Comparison of ENCODE assay signal across 1 cellular context in genomic region chr3:193732391-193732790, GRCh38.
TF ChIP-seq lines count a peak whose summit lies in the region.

No MANE protein-coding gene starts in this region.

TF ChIP-seq in HepG2, 621 proteins besides CTCF, POLR2A, EP300 and RAD21 (continued from another document and continues in another):
- TF ChIP-seq ZNF234 (CRISPR knock-in tag; conservative IDR thresholded peaks at IDR 0.05) (no peak), HOXA7 (CRISPR knock-in tag; IDR thresholded peaks at IDR 0.05) (no peak), AGO2 (optimal IDR thresholded peaks at IDR 0.05; ENCODE audit: low read depth, low read length) (no peak), SIX1 (CRISPR knock-in tag; IDR thresholded peaks at IDR 0.05; ENCODE audit: borderline replicate concordance) (no peak), THRA (CRISPR knock-in tag; IDR thresholded peaks at IDR 0.05; ENCODE audit: borderline replicate concordance) (0 out of 2 replicates have a peak, but pooled peaks have one; percentile 44), ZNF367 (CRISPR knock-in tag; IDR thresholded peaks at IDR 0.05; ENCODE audit: borderline replicate concordance) (no peak), KLF16 (CRISPR knock-in tag; IDR thresholded peaks at IDR 0.05) (peak in 1 of 2 experiments; percentile 56; a peak in 1 of 4 replicates), BCL3 (CRISPR knock-in tag; IDR thresholded peaks at IDR 0.05) (no peak), PBX2 (CRISPR knock-in tag; IDR thresholded peaks at IDR 0.05) (no peak), ATF7 (IDR thresholded peaks at IDR 0.05) (peak; percentile 10; the same call in 1 of the 2 replicates), ATF7 (CRISPR knock-in tag; IDR thresholded peaks at IDR 0.05) (no peak; the same call in 1 of the 2 replicates), ZFY (CRISPR knock-in tag; IDR thresholded peaks at IDR 0.05) (peak; percentile 49; the same call in 1 of the 2 replicates), HMG20A (CRISPR knock-in tag; IDR thresholded peaks at IDR 0.05; ENCODE audit: borderline replicate concordance) (peak; percentile 87), YY1 (IDR thresholded peaks at IDR 0.05; ENCODE audit: insufficient read depth, insufficient replicate concordance, low read depth, low read length) (no peak), ZGPAT (CRISPR knock-in tag; IDR thresholded peaks at IDR 0.05) (0 out of 2 replicates have a peak, but pooled peaks have one; percentile 56), ATF6 (CRISPR knock-in tag; conservative IDR thresholded peaks at IDR 0.05) (no peak), ATF3 (CRISPR knock-in tag; IDR thresholded peaks at IDR 0.05) (peak; percentile 80), ZNF441 (CRISPR knock-in tag; IDR thresholded peaks at IDR 0.05; ENCODE audit: borderline replicate concordance) (no peak), ZSCAN21 (CRISPR knock-in tag; IDR thresholded peaks at IDR 0.05; ENCODE audit: borderline replicate concordance) (peak; percentile 59; the same call in 1 of the 2 replicates), MAFF (IDR thresholded peaks at IDR 0.05; ENCODE audit: low read depth, low read length) (peak; percentile 84), ZBTB4 (CRISPR knock-in tag; IDR thresholded peaks at IDR 0.05; ENCODE audit: borderline replicate concordance) (0 out of 2 replicates have a peak, but pooled peaks have one; percentile 70), ZNF264 (CRISPR knock-in tag; IDR thresholded peaks at IDR 0.05) (no peak), ZNF687 (CRISPR knock-in tag; IDR thresholded peaks at IDR 0.05) (peak; percentile 87), ZNF501 (CRISPR knock-in tag; IDR thresholded peaks at IDR 0.05) (peak; percentile 60), ZNF331 (CRISPR knock-in tag; IDR thresholded peaks at IDR 0.05) (no peak), NAIF1 (CRISPR knock-in tag; IDR thresholded peaks at IDR 0.05; ENCODE audit: borderline replicate concordance) (no peak), SAP130 (CRISPR knock-in tag; IDR thresholded peaks at IDR 0.05; ENCODE audit: low read depth) (peak; percentile 75), ZNF326 (CRISPR knock-in tag; IDR thresholded peaks at IDR 0.05; ENCODE audit: borderline replicate concordance) (no peak), ZBTB49 (CRISPR knock-in tag; IDR thresholded peaks at IDR 0.05; ENCODE audit: borderline replicate concordance) (no peak), ELF3 (CRISPR knock-in tag; IDR thresholded peaks at IDR 0.05) (peak; percentile 58; the same call in 1 of the 2 replicates), ZNF20 (CRISPR knock-in tag; IDR thresholded peaks at IDR 0.05) (no peak), SPEN (CRISPR knock-in tag; IDR thresholded peaks at IDR 0.05; ENCODE audit: low read depth) (no peak), BRF2 (CRISPR knock-in tag; IDR thresholded peaks at IDR 0.05) (no peak), BRCA1 (CRISPR knock-in tag; IDR thresholded peaks at IDR 0.05) (no peak), HCFC1 (IDR thresholded peaks at IDR 0.05; ENCODE audit: low read depth, low read length) (no peak), ERF (CRISPR knock-in tag; IDR thresholded peaks at IDR 0.05) (no peak), ZEB1 (IDR thresholded peaks at IDR 0.05; ENCODE audit: insufficient replicate concordance, low read depth) (no peak), RCOR2 (CRISPR knock-in tag; IDR thresholded peaks at IDR 0.05) (peak; percentile 80), ZKSCAN5 (CRISPR knock-in tag; IDR thresholded peaks at IDR 0.05) (no peak), MAFG (CRISPR knock-in tag; IDR thresholded peaks at IDR 0.05) (peak; percentile 63), ZNF343 (CRISPR knock-in tag; IDR thresholded peaks at IDR 0.05) (no peak), ZBTB26 (CRISPR knock-in tag; IDR thresholded peaks at IDR 0.05; ENCODE audit: borderline replicate concordance) (no peak; the same call in 1 of the 2 replicates)
